25 cellular contexts compared by ENCODE assay signal in the genomic region with DNA sequence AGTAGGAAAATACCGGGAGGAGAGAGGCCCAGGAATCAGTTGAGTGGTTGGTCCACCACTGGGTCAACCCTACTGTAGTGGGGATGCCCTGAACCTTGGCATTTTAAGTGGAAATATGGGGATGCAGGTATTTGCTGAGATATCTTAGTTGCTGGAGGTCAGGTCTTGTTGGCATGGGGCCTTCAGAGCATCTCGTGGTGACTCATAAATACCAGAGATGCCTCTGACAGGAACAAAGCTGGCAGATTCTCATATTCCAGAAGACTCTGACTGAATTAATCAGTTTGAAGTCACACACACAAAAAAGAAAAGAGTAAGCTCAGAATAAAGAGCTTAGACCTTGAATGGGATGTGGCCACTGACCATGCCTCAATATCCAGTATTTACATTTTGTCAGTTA.
DNase-seq lines count a peak whose midpoint lies in the region; ATAC-seq and FAIRE-seq lines count a peak whose summit lies in the region.
"Had no signal": no experiment of that assay in that cellular context is flagged by ENCODE, and none has a peak within 500 bp of the region (broad histone marks: within the 10 kb centered on the region; RNA-seq: fewer than 3 reads in every experiment).

No MANE protein-coding gene starts in this region.

- DNase-seq in EH (ENCODE audit: low read depth) (peak; percentile 8), HTR-8/SVneo (ENCODE audit: insufficient read length, low spot score) (peak; percentile 10), astrocyte of the hippocampus (ENCODE audit: low read depth, low spot score) (peak; percentile 12), kidney glomerular epithelial cell (lab: John Stamatoyannopoulos, UW) (peak; percentile 79), NCI-H524 treated with DMSO at 0.1 percent for 48 hours (lab: John Stamatoyannopoulos, UW) (no peak), AG20443 (ENCODE audit: low spot score) (no peak)
- DNase-seq in activated naive CD8-positive, alpha-beta T cell treated with anti-CD3 and anti-CD28 coated beads, Interleukin-2, amount 50 U/mL, for 24 hours: no peak
- DNase-seq: activated CD4-positive, alpha-beta memory T cell treated with anti-CD3 and anti-CD28 coated beads, Interleukin-2, amount 10 ng/mL, durations not matched to agents 7 days and 5 days; activated CD4-positive, CD25-positive, alpha-beta regulatory T cell; activated gamma-delta T cell; activated T-cell treated with anti-CD3 and anti-CD28 coated beads for 4 hours; DND-41; dorsolateral prefrontal cortex; GOT3; NCI-H187; NCI-H2227 treated with DMSO at 0.1 percent for 48 hours; PC-9; SK-N-SH; small intestine; stimulated activated CD4-positive, alpha-beta T cell treated with anti-CD3 and anti-CD28 coated beads, Interleukin-2, amount 100 ng/mL, for 48 hours; stimulated activated naive CD4-positive, alpha-beta T cell treated with Interleukin-2 at 50 U/mL for 16 hours; thyroid gland had no signal

- no peaks in the 10 kb centered on the region for H3K27me3 Mint-ChIP-seq in activated naive CD8-positive, alpha-beta T cell treated with anti-CD3 and anti-CD28 coated beads, Interleukin-2, amount 50 U/mL, for 24 hours
- H3K27me3 Mint-ChIP-seq: activated CD4-positive, alpha-beta memory T cell treated with anti-CD3 and anti-CD28 coated beads, Interleukin-2, amount 10 ng/mL, durations not matched to agents 7 days and 5 days had no signal

- no peaks in the 10 kb centered on the region for H3K36me3 Mint-ChIP-seq in activated naive CD8-positive, alpha-beta T cell treated with anti-CD3 and anti-CD28 coated beads, Interleukin-2, amount 50 U/mL, for 24 hours (ENCODE audit: low read depth)

- H3K9me3 Mint-ChIP-seq in activated naive CD8-positive, alpha-beta T cell treated with anti-CD3 and anti-CD28 coated beads, Interleukin-2, amount 50 U/mL, for 24 hours: peaks cover 7% of the 10 kb centered on the region
- H3K9me3 Mint-ChIP-seq: activated CD4-positive, alpha-beta memory T cell treated with anti-CD3 and anti-CD28 coated beads, Interleukin-2, amount 10 ng/mL, durations not matched to agents 7 days and 5 days had no signal

- no peak for FAIRE-seq in HTR-8/SVneo (lab: Jason Lieb, UNC)
- FAIRE-seq: GM18507, small intestine had no signal

- H3K4me3 Mint-ChIP-seq in activated naive CD8-positive, alpha-beta T cell treated with anti-CD3 and anti-CD28 coated beads, Interleukin-2, amount 50 U/mL, for 24 hours: no peak overlapping the region
- H3K4me3 Mint-ChIP-seq: activated CD4-positive, alpha-beta memory T cell treated with anti-CD3 and anti-CD28 coated beads, Interleukin-2, amount 10 ng/mL, durations not matched to agents 7 days and 5 days had no signal

- no peaks in the 10 kb centered on the region for H3K4me1 Mint-ChIP-seq in activated naive CD8-positive, alpha-beta T cell treated with anti-CD3 and anti-CD28 coated beads, Interleukin-2, amount 50 U/mL, for 24 hours
- H3K4me1 Mint-ChIP-seq: activated CD4-positive, alpha-beta memory T cell treated with anti-CD3 and anti-CD28 coated beads, Interleukin-2, amount 10 ng/mL, durations not matched to agents 7 days and 5 days had no signal

- no peak overlapping the region for H3K27ac Mint-ChIP-seq in activated naive CD8-positive, alpha-beta T cell treated with anti-CD3 and anti-CD28 coated beads, Interleukin-2, amount 50 U/mL, for 24 hours
- H3K27ac Mint-ChIP-seq: activated CD4-positive, alpha-beta memory T cell treated with anti-CD3 and anti-CD28 coated beads, Interleukin-2, amount 10 ng/mL, durations not matched to agents 7 days and 5 days; progenitor cell of endocrine pancreas had no signal

- ATAC-seq in activated naive CD8-positive, alpha-beta T cell treated with anti-CD3 and anti-CD28 coated beads, Interleukin-2, amount 50 U/mL, for 24 hours: no peak
- ATAC-seq: esophagus mucosa had no signal

Comparison
In these comparisons a context has a peak if more than half of its experiments do, and no peak if none do; other contexts are left out.
1. DNase-seq: peak in EH (single experiment), HTR-8/SVneo (single experiment), astrocyte of the hippocampus (single experiment) and kidney glomerular epithelial cell (single experiment); none in NCI-H524 treated with DMSO at 0.1 percent for 48 hours (single experiment), activated naive CD8-positive, alpha-beta T cell treated with anti-CD3 and anti-CD28 coated beads, Interleukin-2, amount 50 U/mL, for 24 hours (single experiment) and AG20443 (single experiment).